21 cellular contexts compared by ENCODE assay signal in genomic region chr22:33720166-33720878, GRCh38.
"Had no signal": no experiment of that assay in that cellular context is flagged by ENCODE, and none has a peak within 500 bp of the region (broad histone marks: within the 10 kb centered on the region; RNA-seq: fewer than 3 reads in every experiment).

No MANE protein-coding gene starts in this region.

- H3K9me3 ChIP-seq: left ventricle myocardium inferior, neutrophil, sigmoid colon, thoracic aorta, transverse colon, vagina had no signal

- H3K4me3 ChIP-seq: dorsolateral prefrontal cortex, left ventricle myocardium inferior, sigmoid colon, spleen, thoracic aorta, transverse colon, vagina had no signal

- H3K36me3 ChIP-seq: left ventricle myocardium inferior, neutrophil, sigmoid colon, spleen, thoracic aorta, transverse colon, vagina had no signal

- H3K4me1 ChIP-seq: parathyroid adenoma, spleen, transverse colon had no signal

- FAIRE-seq: colon, frontal cortex, keratinocyte had no signal

- H3K36me3 Mint-ChIP-seq: natural killer cell had no signal

- H3K27me3 ChIP-seq: dorsolateral prefrontal cortex, neutrophil, sigmoid colon, spleen, transverse colon, vagina had no signal

- H3K4me1 Mint-ChIP-seq: natural killer cell had no signal

- H3K27ac Mint-ChIP-seq: natural killer cell; progenitor cell of endocrine pancreas; stimulated activated memory B cell treated with anti-CD40 and anti-IgM and Interleukin-4, amounts not matched to agents 10 μg/mL and 1 μg/mL and 100 μg/mL, for 72 hours had no signal

- H3K27ac ChIP-seq: dorsolateral prefrontal cortex, left ventricle myocardium inferior, neutrophil, parathyroid adenoma, sigmoid colon, spleen, thoracic aorta, transverse colon, vagina had no signal

- DNase-seq: central memory CD4-positive, alpha-beta T cell; dorsolateral prefrontal cortex; effector CD4-positive, alpha-beta T cell; left ventricle myocardium inferior; mesenchymal stem cell; natural killer cell; sigmoid colon; spleen; stimulated activated CD4-positive, alpha-beta T cell treated with anti-CD3 and anti-CD28 coated beads, Interleukin-4, amount 100 ng/mL, for 4 hours; stimulated activated naive CD8-positive, alpha-beta T cell treated with anti-CD3 and anti-CD28 coated beads, Interleukin-15, Interleukin-2, amounts not matched to agents 100 U/mL and 50 U/mL, for 24 hours; transverse colon had no signal

- H3K4me3 Mint-ChIP-seq: natural killer cell; neural crest cell; stimulated activated memory B cell treated with anti-CD40 and anti-IgM and Interleukin-4, amounts not matched to agents 10 μg/mL and 1 μg/mL and 100 μg/mL, for 72 hours had no signal

- ATAC-seq: natural killer cell; stimulated activated memory B cell treated with anti-CD40 and anti-IgM and Interleukin-4, amounts not matched to agents 10 μg/mL and 1 μg/mL and 100 μg/mL, for 72 hours; stimulated activated naive CD8-positive, alpha-beta T cell treated with anti-CD3 and anti-CD28 coated beads, Interleukin-15, Interleukin-2, amounts not matched to agents 100 U/mL and 50 U/mL, for 24 hours had no signal

- H3K27me3 Mint-ChIP-seq: progenitor cell of endocrine pancreas; stimulated activated memory B cell treated with anti-CD40 and anti-IgM and Interleukin-4, amounts not matched to agents 10 μg/mL and 1 μg/mL and 100 μg/mL, for 72 hours had no signal
